16 cellular contexts compared by ENCODE assay signal in the genomic region with DNA sequence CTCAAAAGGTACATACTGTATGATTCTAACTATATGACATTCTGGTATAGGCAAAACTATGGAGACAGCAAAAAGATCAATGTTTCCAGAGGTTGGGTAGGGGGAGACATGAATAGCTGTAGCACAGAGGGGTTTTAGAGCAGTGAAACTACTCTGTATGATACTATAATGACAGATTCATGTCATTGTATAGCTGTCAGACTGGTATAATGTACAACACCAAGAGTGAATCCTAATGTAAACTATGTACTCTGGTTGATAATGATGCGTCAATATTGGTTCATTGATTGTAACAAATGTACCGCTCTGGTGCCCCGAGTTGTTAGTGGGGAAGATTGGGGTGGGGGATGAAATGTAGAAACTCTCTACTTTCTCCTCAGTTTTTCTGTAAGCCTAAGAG.
A peak's percentile ranks its signal among the peaks of the same experiment; 100 is the strongest.
DNase-seq lines count a peak whose midpoint lies in the region; TF ChIP-seq lines count a peak whose summit lies in the region.
"Had no signal": no experiment of that assay in that cellular context is flagged by ENCODE, and none has a peak within 500 bp of the region (broad histone marks: within the 10 kb centered on the region; RNA-seq: fewer than 3 reads in every experiment).

No MANE protein-coding gene starts in this region.

- no peak overlapping the region for H2AK5ac ChIP-seq in trophoblast cell (ENCODE audit: low read length)

- H3K18ac ChIP-seq in trophoblast cell (ENCODE audit: low read length) = no peak overlapping the region

- no CpG with 5 or more reads among the region's 3 CpGs for WGBS in trophoblast cell (ENCODE audit: extremely low coverage, insufficient coverage, insufficient read length)
- 81 to 87% (median 84%) methylated on average over 3 of the region's 3 CpGs for WGBS in adrenal gland, 4 donors

- no peaks in the 10 kb centered on the region for H3K36me3 Mint-ChIP-seq in nephron progenitor cell (ENCODE audit: low read depth)
- H3K36me3 Mint-ChIP-seq: CD8-positive, alpha-beta T cell had no signal

- H3K14ac ChIP-seq in trophoblast cell (ENCODE audit: low read length) = no peak overlapping the region

- no peak overlapping the region for H3K23ac ChIP-seq in trophoblast cell (ENCODE audit: low read length)

- H2BK5ac ChIP-seq in trophoblast cell (ENCODE audit: low read depth, low read length, poor library complexity) = peak overlapping the region; percentile 88

- H3K36me3 ChIP-seq in trophoblast cell (ENCODE audit: control insufficient read depth in 1 of 2, insufficient read depth in 2 of 2, low read length in 2 of 2) (no peaks in the 10 kb centered on the region), adrenal gland (replicated peaks in 1 of 2) (no peaks in the 10 kb centered on the region)
- H3K36me3 ChIP-seq: BLaER1 treated with 17β-estradiol and CSF1 and Interleukin-3, amounts not matched to agents 10 nM and 100 nM had no signal

- no peak overlapping the region for H3K9ac ChIP-seq in trophoblast cell (ENCODE audit: low read length)
- H3K9ac ChIP-seq: BLaER1 treated with 17β-estradiol and CSF1 and Interleukin-3, amounts not matched to agents 10 nM and 100 nM had no signal

- H4K91ac ChIP-seq in trophoblast cell (ENCODE audit: low read depth, low read length) = no peak overlapping the region

- H3K27ac ChIP-seq in trophoblast cell (ENCODE audit: low read depth, low read length) (peak overlapping the region; percentile 87), adrenal gland (no peak overlapping the region)
- H3K27ac ChIP-seq: BLaER1 treated with 17β-estradiol and CSF1 and Interleukin-3, amounts not matched to agents 10 nM and 100 nM; HL-60 had no signal

- H3K79me2 ChIP-seq in trophoblast cell (ENCODE audit: control insufficient read depth, insufficient read depth, low read length, poor library complexity) = no peaks in the 10 kb centered on the region

- H3K4me3 ChIP-seq in trophoblast cell (ENCODE audit: low read depth, low read length) (no peak overlapping the region), adrenal gland (no peak overlapping the region)
- H3K4me3 ChIP-seq: BLaER1 treated with 17β-estradiol and CSF1 and Interleukin-3, amounts not matched to agents 10 nM and 100 nM; GM23338 had no signal

- H3K27me3 ChIP-seq in trophoblast cell (ENCODE audit: insufficient read depth, low read length) (no peaks in the 10 kb centered on the region), adrenal gland (no peaks in the 10 kb centered on the region)
- H3K27me3 ChIP-seq: BLaER1 treated with 17β-estradiol and CSF1 and Interleukin-3, amounts not matched to agents 10 nM and 100 nM had no signal

- H3K4me1 Mint-ChIP-seq in nephron progenitor cell = peaks cover 21% of the 10 kb centered on the region
- H3K4me1 Mint-ChIP-seq: B cell, GM23338 had no signal

- intact Hi-C loops in adrenal gland (cut with DNase I) = no loop called here

- H3K27me3 Mint-ChIP-seq in nephron progenitor cell (ENCODE audit: low read depth, poor library complexity) = no peaks in the 10 kb centered on the region
- H3K27me3 Mint-ChIP-seq: B cell had no signal

- no peaks in the 10 kb centered on the region for H3K9me3 ChIP-seq in trophoblast cell (ENCODE audit: insufficient read depth, low read depth, low read length)
- H3K9me3 ChIP-seq in adrenal gland (replicated peaks in 1 of 3) = no peaks in the 10 kb centered on the region
- H3K9me3 ChIP-seq: BLaER1 treated with 17β-estradiol and CSF1 and Interleukin-3, amounts not matched to agents 10 nM and 100 nM had no signal

- H2BK12ac ChIP-seq in trophoblast cell (ENCODE audit: low read length) = no peak overlapping the region

- H2AFZ ChIP-seq in trophoblast cell (ENCODE audit: insufficient read depth, low read length, poor library complexity) = no peak overlapping the region
- H2AFZ ChIP-seq: GM23338 had no signal

- no peak overlapping the region for H3K4me2 ChIP-seq in trophoblast cell (ENCODE audit: low read length)
- H3K4me2 ChIP-seq: BLaER1 treated with 17β-estradiol and CSF1 and Interleukin-3, amounts not matched to agents 10 nM and 100 nM; GM23338 had no signal

- no peak overlapping the region for H4K12ac ChIP-seq in trophoblast cell (ENCODE audit: low read depth, low read length)

- H3K4me1 ChIP-seq in trophoblast cell (ENCODE audit: control insufficient read depth in 1 of 2, insufficient read depth in 2 of 2, low read length in 2 of 2) (peaks cover 0 to 2% of the 10 kb centered on the region in 2 experiments), adrenal gland (replicated peaks in 1 of 2) (peaks cover 9 to 23% of the 10 kb centered on the region in 2 donors)
- H3K4me1 ChIP-seq: BLaER1 treated with 17β-estradiol and CSF1 and Interleukin-3, amounts not matched to agents 10 nM and 100 nM had no signal

- DNase-seq in NCI-H146 treated with DMSO at 0.1 percent for 48 hours (lab: John Stamatoyannopoulos, UW; ENCODE audit: unreplicated experiment) = peak; percentile 91
- peak; percentile 53 for DNase-seq in NCI-H69 (lab: John Stamatoyannopoulos, UW)
- no peak for DNase-seq in nephron progenitor cell
- no peak for DNase-seq in trophoblast cell
- DNase-seq in NCI-H446 treated with DMSO at 0.1 percent for 48 hours (lab: John Stamatoyannopoulos, UW) = no peak
- DNase-seq in T-helper 1 cell = no peak
- no peak for DNase-seq in adrenal gland
- DNase-seq: Calu3; CD8-positive, alpha-beta T cell; DMS79 treated with DMSO at 0.1 percent for 48 hours; GF-D8; HCEC 1CT had no signal

- no peak overlapping the region for H3K4me3 Mint-ChIP-seq in nephron progenitor cell
- H3K4me3 Mint-ChIP-seq: B cell; CD8-positive, alpha-beta T cell; GM23338 had no signal

- TF ChIP-seq CTCF in nephron progenitor cell (IDR thresholded peaks at IDR 0.05) (no peak), adrenal gland (IDR thresholded peaks at IDR 0.05) (no peak)

- H3K9me3 Mint-ChIP-seq in nephron progenitor cell = no peaks in the 10 kb centered on the region
- H3K9me3 Mint-ChIP-seq: GM23338 had no signal

- peak overlapping the region; percentile 86 for H2BK120ac ChIP-seq in trophoblast cell (ENCODE audit: insufficient read depth, low read length, poor library complexity)

- no peak overlapping the region for H4K8ac ChIP-seq in trophoblast cell (ENCODE audit: low read depth, low read length)

- peak overlapping the region; percentile 52 for H3K27ac Mint-ChIP-seq in nephron progenitor cell
- H3K27ac Mint-ChIP-seq: B cell; CD8-positive, alpha-beta T cell; GM23338 had no signal

- no peak overlapping the region for H3K4ac ChIP-seq in trophoblast cell (ENCODE audit: low read depth, low read length)

- H3K79me1 ChIP-seq in trophoblast cell (ENCODE audit: low read length) = peaks cover 12% of the 10 kb centered on the region

- TF ChIP-seq POLR2A in adrenal gland (IDR thresholded peaks at IDR 0.05) = no peak

Comparison
In these comparisons a context has a peak if more than half of its experiments do, and no peak if none do; other contexts are left out.
1. DNase-seq: peak in NCI-H146 treated with DMSO at 0.1 percent for 48 hours (single experiment) and NCI-H69 (single experiment); none in nephron progenitor cell (single experiment), trophoblast cell (0 of 2), NCI-H446 treated with DMSO at 0.1 percent for 48 hours (single experiment), T-helper 1 cell (0 of 5) and adrenal gland (0 of 7).